ENCODE assay signal across 1 cellular context in genomic region chr14:105929327-105930081, GRCh38.
TF ChIP-seq lines count a peak whose summit lies in the region.

No MANE protein-coding gene starts in this region.

TF ChIP-seq in K562, 482 proteins besides CTCF, POLR2A, EP300 and RAD21 (continued from another document):
- TF ChIP-seq SOX6 (IDR thresholded peaks at IDR 0.05) (no peak), KAT7 (CRISPR knock-in tag; IDR thresholded peaks at IDR 0.05; ENCODE audit: borderline replicate concordance) (no peak), PML (IDR thresholded peaks at IDR 0.05; ENCODE audit: low read length) (no peak), HNRNPL (IDR thresholded peaks at IDR 0.05; ENCODE audit: low read depth, low read length) (no peak)
